Comparison of ENCODE assay signal across 1 cellular context in the genomic region with DNA sequence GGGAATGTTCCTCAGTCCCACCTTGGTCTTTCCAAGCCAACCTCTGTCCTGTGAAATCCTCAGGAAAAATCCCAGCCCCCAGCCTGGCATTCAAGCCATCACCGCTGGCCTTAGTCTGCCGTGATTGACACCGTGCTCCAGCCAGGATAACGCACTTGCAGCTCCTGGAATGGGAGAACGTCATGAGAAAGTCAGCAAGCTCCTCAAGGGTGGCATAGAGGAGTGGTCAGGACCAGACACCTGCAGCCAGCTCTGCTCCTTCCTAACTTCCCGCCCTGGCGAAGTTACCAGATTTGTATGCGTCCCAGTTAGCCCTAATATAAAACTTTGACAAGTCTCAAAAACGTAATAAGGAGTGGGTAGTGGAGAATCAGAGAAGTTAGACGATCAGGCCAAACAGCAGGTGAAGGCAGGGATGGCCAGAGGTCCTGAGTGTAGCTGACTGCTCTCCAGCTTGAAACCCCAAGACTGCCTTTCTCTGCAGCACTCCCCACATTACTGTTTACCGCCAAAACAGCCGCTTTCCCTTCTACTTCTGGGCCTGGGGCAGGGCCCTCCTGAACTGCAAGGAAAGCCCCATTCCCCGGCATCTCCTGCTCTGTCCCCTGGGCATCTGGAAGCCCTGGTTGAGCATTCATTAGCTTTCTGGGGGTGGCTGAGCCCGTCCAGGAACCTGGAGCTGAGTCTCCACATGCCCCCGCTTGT.
TF ChIP-seq lines count a peak whose summit lies in the region.

No MANE protein-coding gene starts in this region.

TF ChIP-seq in SK-N-SH treated with all-trans-retinoic acid at 6 μM for 48 hours, 23 proteins besides CTCF, POLR2A, EP300 and RAD21 (continued from another document):
- TF ChIP-seq, protein P1, sequence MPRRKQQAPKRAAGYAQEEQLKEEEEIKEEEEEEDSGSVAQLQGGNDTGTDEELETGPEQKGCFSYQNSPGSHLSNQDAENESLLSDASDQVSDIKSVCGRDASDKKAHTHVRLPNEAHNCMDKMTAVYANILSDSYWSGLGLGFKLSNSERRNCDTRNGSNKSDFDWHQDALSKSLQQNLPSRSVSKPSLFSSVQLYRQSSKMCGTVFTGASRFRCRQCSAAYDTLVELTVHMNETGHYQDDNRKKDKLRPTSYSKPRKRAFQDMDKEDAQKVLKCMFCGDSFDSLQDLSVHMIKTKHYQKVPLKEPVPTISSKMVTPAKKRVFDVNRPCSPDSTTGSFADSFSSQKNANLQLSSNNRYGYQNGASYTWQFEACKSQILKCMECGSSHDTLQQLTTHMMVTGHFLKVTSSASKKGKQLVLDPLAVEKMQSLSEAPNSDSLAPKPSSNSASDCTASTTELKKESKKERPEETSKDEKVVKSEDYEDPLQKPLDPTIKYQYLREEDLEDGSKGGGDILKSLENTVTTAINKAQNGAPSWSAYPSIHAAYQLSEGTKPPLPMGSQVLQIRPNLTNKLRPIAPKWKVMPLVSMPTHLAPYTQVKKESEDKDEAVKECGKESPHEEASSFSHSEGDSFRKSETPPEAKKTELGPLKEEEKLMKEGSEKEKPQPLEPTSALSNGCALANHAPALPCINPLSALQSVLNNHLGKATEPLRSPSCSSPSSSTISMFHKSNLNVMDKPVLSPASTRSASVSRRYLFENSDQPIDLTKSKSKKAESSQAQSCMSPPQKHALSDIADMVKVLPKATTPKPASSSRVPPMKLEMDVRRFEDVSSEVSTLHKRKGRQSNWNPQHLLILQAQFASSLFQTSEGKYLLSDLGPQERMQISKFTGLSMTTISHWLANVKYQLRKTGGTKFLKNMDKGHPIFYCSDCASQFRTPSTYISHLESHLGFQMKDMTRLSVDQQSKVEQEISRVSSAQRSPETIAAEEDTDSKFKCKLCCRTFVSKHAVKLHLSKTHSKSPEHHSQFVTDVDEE (CRISPR knock-in tag; IDR thresholded peaks at IDR 0.05), result no peak
